ENCODE assay signal across 11 cellular contexts in the genomic region with DNA sequence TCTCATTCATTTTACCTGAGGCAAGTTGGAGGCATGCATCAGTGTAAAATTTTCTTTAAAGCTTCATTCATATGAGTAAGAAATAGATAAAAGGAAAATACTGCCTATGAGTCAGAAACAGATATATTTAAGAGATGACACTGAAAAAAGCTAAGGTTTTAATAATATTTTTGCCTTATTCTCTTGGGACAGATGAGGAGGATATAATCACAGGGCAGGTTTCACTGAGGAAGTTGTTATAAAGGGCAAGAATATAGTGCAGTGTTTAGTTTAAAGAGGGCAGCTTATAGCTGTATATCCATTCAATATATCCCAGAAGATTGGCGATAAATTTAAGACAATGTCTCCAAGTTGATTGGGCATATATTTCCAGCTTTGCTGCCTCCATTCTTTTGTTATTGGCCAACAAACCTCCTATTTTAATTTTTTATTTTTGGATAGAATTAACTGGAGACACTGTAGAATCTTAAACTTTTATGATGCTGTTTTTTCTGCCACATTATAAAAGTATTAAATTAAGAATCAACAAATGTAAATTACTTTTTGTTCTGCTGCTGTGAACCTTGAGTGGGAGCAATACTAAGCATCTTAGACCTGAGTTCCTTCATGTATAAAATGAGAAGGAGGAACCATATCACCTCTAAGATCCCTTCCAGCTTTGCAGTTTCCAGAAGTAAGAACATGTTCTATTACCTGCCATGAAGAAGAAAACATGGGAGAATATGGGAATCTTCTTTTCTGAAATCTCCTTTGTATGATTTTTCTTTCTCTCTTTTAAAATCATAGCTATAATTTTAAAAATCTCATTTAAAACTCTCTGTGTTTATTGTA.
DNase-seq lines count a peak whose midpoint lies in the region; ATAC-seq and TF ChIP-seq lines count a peak whose summit lies in the region.
"Had no signal": no experiment of that assay in that cellular context is flagged by ENCODE, and none has a peak within 500 bp of the region (broad histone marks: within the 10 kb centered on the region; RNA-seq: fewer than 3 reads in every experiment).

No MANE protein-coding gene starts in this region.

- no peak overlapping the region for H3K4me3 ChIP-seq in KMS-11 (IDR thresholded peaks at IDR 0.05; ENCODE audit: insufficient read depth, low read depth, low read length)
- H3K4me3 ChIP-seq: right lobe of liver had no signal

- H3K4me1 Mint-ChIP-seq in activated CD4-positive, alpha-beta memory T cell treated with anti-CD3 and anti-CD28 coated beads, Interleukin-2, amount 10 ng/mL, durations not matched to agents 7 days and 5 days: peaks cover 4% of the 10 kb centered on the region
- H3K4me1 Mint-ChIP-seq: CD14-positive monocyte had no signal

- CTCF ChIA-PET in activated CD4-positive, alpha-beta memory T cell treated with anti-CD3 and anti-CD28 coated beads, Interleukin-2, amount 10 ng/mL, durations not matched to agents 7 days and 5 days (lab: Charles Lee): interaction anchor here (1.3 kb wide), 1 partner anchor 51 kb away, joined by 4 read pairs; no protein-coding TSS in a partner anchor

- H3K27me3 Mint-ChIP-seq in activated CD4-positive, alpha-beta memory T cell treated with anti-CD3 and anti-CD28 coated beads, Interleukin-2, amount 10 ng/mL, durations not matched to agents 7 days and 5 days: peaks cover 18% of the 10 kb centered on the region

- H4K20me1 ChIP-seq in KMS-11 (ENCODE audit: insufficient read depth): no peaks in the 10 kb centered on the region

- H2AFZ ChIP-seq in KMS-11 (ENCODE audit: low read depth): no peak overlapping the region

- no peaks in the 10 kb centered on the region for H3K79me2 ChIP-seq in KMS-11 (ENCODE audit: insufficient read depth, low read depth)

- TF ChIP-seq CTCF in KMS-11 (conservative IDR thresholded peaks at IDR 0.05; ENCODE audit: low read depth, low read length): no peak

- H3K27ac Mint-ChIP-seq in activated CD4-positive, alpha-beta memory T cell treated with anti-CD3 and anti-CD28 coated beads, Interleukin-2, amount 10 ng/mL, durations not matched to agents 7 days and 5 days: no peak overlapping the region
- H3K27ac Mint-ChIP-seq: CD14-positive monocyte had no signal

- peak overlapping the region; percentile 8; the same call in 1 of the 2 replicates for H3K27ac ChIP-seq in KMS-11
- H3K27ac ChIP-seq: right lobe of liver had no signal

- DNase-seq in NCI-H1105 (lab: John Stamatoyannopoulos, UW): no peak
- DNase-seq in activated CD4-positive, alpha-beta memory T cell treated with anti-CD3 and anti-CD28 coated beads, Interleukin-2, amount 10 ng/mL, durations not matched to agents 7 days and 5 days: no peak
- no peak for DNase-seq in Ammon's horn (ENCODE audit: low spot score)
- DNase-seq in activated CD4-positive, alpha-beta T cell treated with anti-CD3 and anti-CD28 coated beads for 48 hours: no peak
- DNase-seq: hypothalamus, right lobe of liver had no signal

- peaks cover 35% of the 10 kb centered on the region for H3K4me1 ChIP-seq in KMS-11 (ENCODE audit: low read depth, poor library complexity, severe bottlenecking)
- H3K4me1 ChIP-seq: right lobe of liver had no signal

- H3K36me3 ChIP-seq in KMS-11 (ENCODE audit: insufficient read depth): no peaks in the 10 kb centered on the region
- H3K36me3 ChIP-seq: right lobe of liver had no signal

- H3K27me3 ChIP-seq in KMS-11 (ENCODE audit: insufficient read depth, low read depth): no peaks in the 10 kb centered on the region
- H3K27me3 ChIP-seq: right lobe of liver had no signal

- H3K36me3 Mint-ChIP-seq in activated CD4-positive, alpha-beta memory T cell treated with anti-CD3 and anti-CD28 coated beads, Interleukin-2, amount 10 ng/mL, durations not matched to agents 7 days and 5 days (ENCODE audit: low read depth): no peaks in the 10 kb centered on the region
- H3K36me3 Mint-ChIP-seq: CD14-positive monocyte had no signal

- peak; percentile 17 for ATAC-seq in GM18511 (IDR thresholded peaks at IDR 0.05; ENCODE audit: unreplicated experiment)
- ATAC-seq in GM21381 (IDR thresholded peaks at IDR 0.05; ENCODE audit: unreplicated experiment): peak; percentile 10
- peak; percentile 7 for ATAC-seq in HG02981 (IDR thresholded peaks at IDR 0.05; ENCODE audit: unreplicated experiment)
- ATAC-seq: right lobe of liver had no signal

- peak overlapping the region; percentile 10; the same call in 1 of the 2 replicates for H3K4me2 ChIP-seq in KMS-11

- H3K4me3 Mint-ChIP-seq in activated CD4-positive, alpha-beta memory T cell treated with anti-CD3 and anti-CD28 coated beads, Interleukin-2, amount 10 ng/mL, durations not matched to agents 7 days and 5 days: no peak overlapping the region
- H3K4me3 Mint-ChIP-seq: CD14-positive monocyte had no signal

- no peaks in the 10 kb centered on the region for H3K9me3 Mint-ChIP-seq in activated CD4-positive, alpha-beta memory T cell treated with anti-CD3 and anti-CD28 coated beads, Interleukin-2, amount 10 ng/mL, durations not matched to agents 7 days and 5 days

- H3K9ac ChIP-seq in KMS-11: no peak overlapping the region

- POLR2A ChIA-PET in activated CD4-positive, alpha-beta memory T cell treated with anti-CD3 and anti-CD28 coated beads, Interleukin-2, amount 10 ng/mL, durations not matched to agents 7 days and 5 days (lab: Charles Lee): no interaction called here
